In genomic region chr6:36122495-36123269, GRCh38 we compare ENCODE assay signal across 18 cellular contexts. TPM values are rescaled to one million over a fixed set of nuclear protein-coding genes. Genes with fewer than 3 reads are reported as not detected.
DNase-seq lines count a peak whose midpoint lies in the region; ATAC-seq and TF ChIP-seq lines count a peak whose summit lies in the region.
"Had no signal": no experiment of that assay in that cellular context is flagged by ENCODE, and none has a peak within 500 bp of the region (broad histone marks: within the 10 kb centered on the region; RNA-seq: fewer than 3 reads in every experiment).

No MANE protein-coding gene starts in this region.

- CTCF ChIA-PET in CD8-positive, alpha-beta T cell (lab: Charles Lee), result interaction anchor here (0.7 to 7.9 kb wide), 9 partner anchors 8 to 180 kb away, joined by 3 to 88 read pairs (median 10); partner anchors contain the start of genes MAPK13 and MAPK14
- CTCF ChIA-PET in Calu3 (lab: Charles Lee), result interaction anchor here (1.4 to 1.7 kb wide), 2 partner anchors 179 to 238 kb away, joined by 5 to 6 read pairs; no protein-coding TSS in a partner anchor

- DNase-seq in CD14-positive monocyte (ENCODE audit: low spot score), result no peak
- no peak for DNase-seq in CD8-positive, alpha-beta T cell
- DNase-seq in activated T-helper 1 cell treated with anti-CD3 and anti-CD28 coated beads, Interleukin-12 subunit alpha, Interleukin-12 subunit beta, Interleukin-2, Interleukin-4 antibody, amounts not matched to agents 30 ng/mL and 10 ng/mL and 1 ng/mL, durations not matched to agents 14 hours and 24 hours and 36 hours (ENCODE audit: low spot score), result no peak
- DNase-seq in natural killer cell, result no peak
- DNase-seq in Calu3, result no peak
- DNase-seq in NCI-H1105 treated with DMSO at 0.1 percent for 48 hours (lab: John Stamatoyannopoulos, UW), result no peak
- DNase-seq in C1 segment of cervical spinal cord (lab: John Stamatoyannopoulos, UW), result no peak
- DNase-seq: activated T-cell treated with anti-CD3 and anti-CD28 coated beads, Interleukin-2, amount 50 U/mL, for 72 hours; BE2C; cerebellar nuclear complex; endodermal cell; KG1; left cardiac atrium; NCI-H1092 treated with DMSO at 0.1 percent for 48 hours; NCI-H2171 treated with DMSO at 0.1 percent for 48 hours; stimulated activated CD4-positive, alpha-beta T cell treated with anti-CD3 and anti-CD28 coated beads, Interleukin-4, amount 100 ng/mL, for 1 hour had no signal

- H3K4me1 Mint-ChIP-seq in CD14-positive monocyte (peaks cover 88% of the 10 kb centered on the region), natural killer cell (peaks cover 77 to 96% of the 10 kb centered on the region in 2 donors), Calu3 (ENCODE audit: low read depth, unreplicated experiment) (peaks cover 23% of the 10 kb centered on the region)
- H3K4me1 Mint-ChIP-seq in CD8-positive, alpha-beta T cell (ENCODE audit: low read depth), result peaks cover 90% of the 10 kb centered on the region
- peaks cover 90% of the 10 kb centered on the region for H3K4me1 Mint-ChIP-seq in activated T-helper 1 cell treated with anti-CD3 and anti-CD28 coated beads, Interleukin-12 subunit alpha, Interleukin-12 subunit beta, Interleukin-2, Interleukin-4 antibody, amounts not matched to agents 30 ng/mL and 10 ng/mL and 1 ng/mL, durations not matched to agents 14 hours and 24 hours and 36 hours (ENCODE audit: low read depth)

- peak overlapping the region; percentile 38 for H3K27ac ChIP-seq in CD8-positive, alpha-beta T cell (ENCODE audit: low read depth, low read length)
- H3K27ac ChIP-seq: HL-60, thoracic aorta had no signal

- H3K36me3 Mint-ChIP-seq in CD14-positive monocyte (peaks cover 21 to 27% of the 10 kb centered on the region in 2 donors), natural killer cell (no peaks in the 10 kb centered on the region), Calu3 (ENCODE audit: insufficient read depth, unreplicated experiment) (peaks cover 22% of the 10 kb centered on the region)
- H3K36me3 Mint-ChIP-seq in CD8-positive, alpha-beta T cell, result peaks cover 4% of the 10 kb centered on the region
- peaks cover 12% of the 10 kb centered on the region for H3K36me3 Mint-ChIP-seq in activated T-helper 1 cell treated with anti-CD3 and anti-CD28 coated beads, Interleukin-12 subunit alpha, Interleukin-12 subunit beta, Interleukin-2, Interleukin-4 antibody, amounts not matched to agents 30 ng/mL and 10 ng/mL and 1 ng/mL, durations not matched to agents 14 hours and 24 hours and 36 hours (ENCODE audit: low read depth)

- H3K4me3 Mint-ChIP-seq in CD14-positive monocyte (no peak overlapping the region), natural killer cell (peak overlapping the region; percentile 64), Calu3 (ENCODE audit: low read depth, unreplicated experiment) (no peak overlapping the region)
- H3K4me3 Mint-ChIP-seq in CD8-positive, alpha-beta T cell, result peak overlapping the region; percentile 5
- no peak overlapping the region for H3K4me3 Mint-ChIP-seq in activated T-helper 1 cell treated with anti-CD3 and anti-CD28 coated beads, Interleukin-12 subunit alpha, Interleukin-12 subunit beta, Interleukin-2, Interleukin-4 antibody, amounts not matched to agents 30 ng/mL and 10 ng/mL and 1 ng/mL, durations not matched to agents 14 hours and 24 hours and 36 hours
- H3K4me3 Mint-ChIP-seq: endodermal cell had no signal

- H3K36me3 ChIP-seq in CD8-positive, alpha-beta T cell (ENCODE audit: insufficient read depth, low read length), result no peaks in the 10 kb centered on the region
- H3K36me3 ChIP-seq: BE2C, thoracic aorta had no signal

- no peaks in the 10 kb centered on the region for H3K9me3 ChIP-seq in CD8-positive, alpha-beta T cell (ENCODE audit: low read length)
- H3K9me3 ChIP-seq: BE2C, thoracic aorta had no signal

- intact Hi-C loops in CD14-positive monocyte (cut with micrococcal nuclease), result loop anchor here (5.0 to 10.0 kb wide), 3 partner anchors 75 to 242 kb away; partner anchors contain the start of gene BRPF3 (in 1 of the 2)
- intact Hi-C loops in CD8-positive, alpha-beta T cell (cut with DNase I, micrococcal nuclease), result loop anchor here (1.0 to 10.0 kb wide), 3 partner anchors 74 to 472 kb away; partner anchors contain the start of genes BRPF3 (in 2 of the 2) and SRSF3 (in 2 of the 2)
- intact Hi-C loops in activated T-helper 1 cell treated with anti-CD3 and anti-CD28 coated beads, Interleukin-12 subunit alpha, Interleukin-12 subunit beta, Interleukin-2, Interleukin-4 antibody, amounts not matched to agents 30 ng/mL and 10 ng/mL and 1 ng/mL, durations not matched to agents 14 hours and 24 hours and 36 hours (cut with micrococcal nuclease), result loop anchor here (1.0 to 10.0 kb wide), 6 partner anchors 9 to 472 kb away; partner anchors contain the start of genes KCTD20, PXT1, SRSF3 and STK38
- intact Hi-C loops in natural killer cell (cut with micrococcal nuclease), result loop anchor here (1.0 to 5.0 kb wide), 3 partner anchors 74 to 240 kb away; partner anchors contain the start of gene BRPF3
- intact Hi-C loops in Calu3 (cut with micrococcal nuclease; ENCODE audit: unreplicated experiment), result loop anchor here (1.0 to 5.0 kb wide), 3 partner anchors 75 to 238 kb away; partner anchors contain the start of gene BRPF3

- H3K4me1 ChIP-seq in CD8-positive, alpha-beta T cell (ENCODE audit: insufficient read depth, low read length), result peaks cover 88% of the 10 kb centered on the region

- H3K9me3 Mint-ChIP-seq in CD14-positive monocyte, result peaks cover 0 to 2% (median 0%) of the 10 kb centered on the region in 7 donors
- H3K9me3 Mint-ChIP-seq in CD8-positive, alpha-beta T cell, result no peaks in the 10 kb centered on the region
- no peaks in the 10 kb centered on the region for H3K9me3 Mint-ChIP-seq in activated T-helper 1 cell treated with anti-CD3 and anti-CD28 coated beads, Interleukin-12 subunit alpha, Interleukin-12 subunit beta, Interleukin-2, Interleukin-4 antibody, amounts not matched to agents 30 ng/mL and 10 ng/mL and 1 ng/mL, durations not matched to agents 14 hours and 24 hours and 36 hours
- H3K9me3 Mint-ChIP-seq in natural killer cell, result no peaks in the 10 kb centered on the region
- no peaks in the 10 kb centered on the region for H3K9me3 Mint-ChIP-seq in Calu3 (ENCODE audit: low read depth, unreplicated experiment)
- H3K9me3 Mint-ChIP-seq: activated T-cell treated with anti-CD3 and anti-CD28 coated beads, Interleukin-2, amount 50 U/mL, for 72 hours; endodermal cell had no signal

- no peak for ATAC-seq in CD8-positive, alpha-beta T cell
- ATAC-seq in natural killer cell, result no peak

- no peaks in the 10 kb centered on the region for H3K27me3 ChIP-seq in CD8-positive, alpha-beta T cell (ENCODE audit: insufficient read depth, low read length)
- H3K27me3 ChIP-seq: BE2C had no signal

- BruUV-seq in Calu3 (replicated peaks; lab: Mats Ljungman, UMichigan), result no TSS peak

- TF ChIP-seq CTCF in CD14-positive monocyte (IDR thresholded peaks at IDR 0.05), result no peak
- no peak for TF ChIP-seq CTCF in CD8-positive, alpha-beta T cell (IDR thresholded peaks at IDR 0.05)
- TF ChIP-seq CTCF in natural killer cell (IDR thresholded peaks at IDR 0.05), result no peak
- no peak for TF ChIP-seq CTCF in Calu3 (IDR thresholded peaks at IDR 0.05; ENCODE audit: unreplicated experiment)

- H3K4me3 ChIP-seq in CD8-positive, alpha-beta T cell (ENCODE audit: low read depth, low read length), result no peak overlapping the region
- H3K4me3 ChIP-seq: thoracic aorta had no signal

- POLR2A ChIA-PET in CD8-positive, alpha-beta T cell (lab: Charles Lee), result interaction anchor here (0.9 to 3.5 kb wide), 4 partner anchors 8 to 80 kb away, joined by 3 to 42 read pairs (median 11); partner anchors contain the start of gene MAPK13

- peaks cover 0 to 5% (median 0%) of the 10 kb centered on the region in 3 donors for H3K27me3 Mint-ChIP-seq in CD14-positive monocyte (ENCODE audit: low read depth in 3 of 3)
- no peaks in the 10 kb centered on the region for H3K27me3 Mint-ChIP-seq in CD8-positive, alpha-beta T cell (ENCODE audit: low read depth)
- H3K27me3 Mint-ChIP-seq in activated T-helper 1 cell treated with anti-CD3 and anti-CD28 coated beads, Interleukin-12 subunit alpha, Interleukin-12 subunit beta, Interleukin-2, Interleukin-4 antibody, amounts not matched to agents 30 ng/mL and 10 ng/mL and 1 ng/mL, durations not matched to agents 14 hours and 24 hours and 36 hours (ENCODE audit: insufficient read depth), result no peaks in the 10 kb centered on the region
- no peaks in the 10 kb centered on the region for H3K27me3 Mint-ChIP-seq in natural killer cell (ENCODE audit: low read depth in 2 of 2)
- H3K27me3 Mint-ChIP-seq in Calu3 (ENCODE audit: unreplicated experiment), result no peaks in the 10 kb centered on the region

- H3K27ac Mint-ChIP-seq in CD14-positive monocyte (peak overlapping the region; percentile 37 to 99 (median 98)), natural killer cell (peak overlapping the region; percentile 100), Calu3 (ENCODE audit: unreplicated experiment) (no peak overlapping the region)
- H3K27ac Mint-ChIP-seq in CD8-positive, alpha-beta T cell, result peak overlapping the region; percentile 100
- peak overlapping the region; percentile 98 for H3K27ac Mint-ChIP-seq in activated T-helper 1 cell treated with anti-CD3 and anti-CD28 coated beads, Interleukin-12 subunit alpha, Interleukin-12 subunit beta, Interleukin-2, Interleukin-4 antibody, amounts not matched to agents 30 ng/mL and 10 ng/mL and 1 ng/mL, durations not matched to agents 14 hours and 24 hours and 36 hours
- H3K27ac Mint-ChIP-seq: endodermal cell had no signal

RNA-seq across cellular contexts. Expression of gene MAPK13, which starts 7.6 kb away (rescaled TPM):
- 1 to 10 TPM in 1 of 2 donors, under 1 TPM in 1; 0.88 to 2.4 TPM for polyA plus RNA-seq in CD14-positive monocyte
- 10 to 100 TPM; 43.2 to 45.1 TPM for total RNA-seq in CD8-positive, alpha-beta T cell
- 54.6 and 55.7 TPM in 2 replicates for total RNA-seq in activated T-helper 1 cell treated with anti-CD3 and anti-CD28 coated beads, Interleukin-12 subunit alpha, Interleukin-12 subunit beta, Interleukin-2, Interleukin-4 antibody, amounts not matched to agents 30 ng/mL and 10 ng/mL and 1 ng/mL, durations not matched to agents 14 hours and 24 hours and 36 hours
- 10 to 100 TPM; 39.4 to 52.1 (median 49.9) TPM for total RNA-seq in natural killer cell
- total RNA-seq in Calu3 (2022), result 52.3 and 59.3 TPM in 2 replicates

Comparison
In these comparisons a context has a peak if more than half of its experiments do, and no peak if none do; other contexts are left out.
1. H3K4me3 Mint-ChIP-seq: peak in CD8-positive, alpha-beta T cell (single experiment) and natural killer cell (single experiment); none in CD14-positive monocyte (0 of 2), activated T-helper 1 cell treated with anti-CD3 and anti-CD28 coated beads, Interleukin-12 subunit alpha, Interleukin-12 subunit beta, Interleukin-2, Interleukin-4 antibody, amounts not matched to agents 30 ng/mL and 10 ng/mL and 1 ng/mL, durations not matched to agents 14 hours and 24 hours and 36 hours (single experiment) and Calu3 (single experiment).